ENCODE assay signal across 29 cellular contexts in the genomic region with DNA sequence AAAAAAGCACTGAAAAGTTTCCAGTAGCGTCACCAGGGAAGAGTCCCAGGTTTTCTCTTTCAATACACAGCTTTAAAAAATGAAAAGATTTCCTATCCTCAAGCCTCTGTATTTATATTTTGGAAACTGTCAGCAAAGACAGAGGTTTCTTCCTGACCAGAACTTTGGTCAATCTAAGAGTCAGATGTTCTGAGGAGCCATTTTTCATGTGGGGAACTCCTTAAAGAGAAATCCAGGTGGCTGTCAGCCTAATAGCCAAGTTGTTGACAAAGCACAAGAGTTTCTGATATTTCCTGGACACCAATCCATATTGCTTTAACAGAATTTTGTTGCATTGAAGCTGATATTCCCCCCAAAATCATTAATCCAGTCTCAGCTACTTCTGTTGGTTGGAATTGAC.
"Had no signal": no experiment of that assay in that cellular context is flagged by ENCODE, and none has a peak within 500 bp of the region (broad histone marks: within the 10 kb centered on the region; RNA-seq: fewer than 3 reads in every experiment).

No MANE protein-coding gene starts in this region.

- DNase-seq: naive thymus-derived CD4-positive, alpha-beta T cell; natural killer cell; nephron progenitor cell; nucleus accumbens; pancreas; retina; right cardiac atrium; right lobe of liver; sigmoid colon; small intestine; stimulated activated CD4-positive, alpha-beta T cell treated with anti-CD3 and anti-CD28 coated beads, Interleukin-15, amount 100 ng/mL, for 24 hours; stimulated activated CD4-positive, alpha-beta T cell treated with anti-CD3 and anti-CD28 coated beads, Interleukin-2, amount 100 ng/mL, for 24 hours; stimulated activated CD4-positive, alpha-beta T cell treated with anti-CD3 and anti-CD28 coated beads, Interleukin-2, amount 100 ng/mL, for 48 hours; stimulated activated CD4-positive, alpha-beta T cell treated with anti-CD3 and anti-CD28 coated beads, Interleukin-4, amount 100 ng/mL, for 24 hours; stimulated activated naive B cell treated with anti-CD40 and anti-IgM and Interleukin-4, amounts not matched to agents 10 μg/mL and 1 μg/mL and 100 μg/mL, for 72 hours; stimulated activated naive CD4-positive, alpha-beta T cell treated with Interleukin-2 at 50 U/mL for 16 hours; stimulated activated naive CD8-positive, alpha-beta T cell treated with anti-CD3 and anti-CD28 coated beads, Interleukin-15, amount 100 ng/mL, for 72 hours; substantia nigra; testis; tibial artery; transverse colon; upper lobe of right lung; uterus had no signal

- H3K27me3 Mint-ChIP-seq: stimulated activated naive B cell treated with anti-CD40 and anti-IgM and Interleukin-4, amounts not matched to agents 10 μg/mL and 1 μg/mL and 100 μg/mL, for 72 hours; stimulated activated naive CD8-positive, alpha-beta T cell treated with anti-CD3 and anti-CD28 coated beads, Interleukin-15, amount 100 ng/mL, for 72 hours had no signal

- H3K9me3 ChIP-seq: neutrophil, pancreas, prostate gland, right lobe of liver, sigmoid colon, suprapubic skin, testis, tibial artery, transverse colon, upper lobe of right lung, uterus had no signal

- H3K4me3 Mint-ChIP-seq: naive thymus-derived CD4-positive, alpha-beta T cell; natural killer cell; nephron progenitor cell; neural crest cell; stimulated activated effector memory CD8-positive, alpha-beta T cell treated with anti-CD3 and anti-CD28 coated beads, Interleukin-12 subunit alpha, Interleukin-12 subunit beta, amount 100 ng/mL, for 72 hours; stimulated activated naive B cell treated with anti-CD40 and anti-IgM and Interleukin-4, amounts not matched to agents 10 μg/mL and 1 μg/mL and 100 μg/mL, for 72 hours; stimulated activated naive CD8-positive, alpha-beta T cell treated with anti-CD3 and anti-CD28 coated beads, Interleukin-15, amount 100 ng/mL, for 72 hours; type B pancreatic cell had no signal

- H3K4me1 ChIP-seq: pancreas, prostate gland, right lobe of liver, testis, transverse colon, upper lobe of right lung, uterus had no signal

- H3K4me1 Mint-ChIP-seq: naive thymus-derived CD4-positive, alpha-beta T cell; natural killer cell; nephron progenitor cell; stimulated activated effector memory CD8-positive, alpha-beta T cell treated with anti-CD3 and anti-CD28 coated beads, Interleukin-12 subunit alpha, Interleukin-12 subunit beta, amount 100 ng/mL, for 72 hours; stimulated activated naive B cell treated with anti-CD40 and anti-IgM and Interleukin-4, amounts not matched to agents 10 μg/mL and 1 μg/mL and 100 μg/mL, for 72 hours; stimulated activated naive CD8-positive, alpha-beta T cell treated with anti-CD3 and anti-CD28 coated beads, Interleukin-15, amount 100 ng/mL, for 72 hours had no signal

- H3K9me3 Mint-ChIP-seq: nephron progenitor cell; stimulated activated naive CD8-positive, alpha-beta T cell treated with anti-CD3 and anti-CD28 coated beads, Interleukin-15, amount 100 ng/mL, for 72 hours; type B pancreatic cell had no signal

- H3K36me3 ChIP-seq: neutrophil, pancreas, prostate gland, right lobe of liver, sigmoid colon, suprapubic skin, tibial artery, transverse colon, upper lobe of right lung, uterus had no signal

- H3K27me3 ChIP-seq: neutrophil, right lobe of liver, sigmoid colon, suprapubic skin, testis, tibial artery, transverse colon, upper lobe of right lung, uterus had no signal

- H3K27ac ChIP-seq: neutrophil, pancreas, prostate gland, right lobe of liver, sigmoid colon, suprapubic skin, testis, tibial artery, transverse colon, upper lobe of right lung, uterus had no signal

- H3K36me3 Mint-ChIP-seq: natural killer cell; stimulated activated effector memory CD8-positive, alpha-beta T cell treated with anti-CD3 and anti-CD28 coated beads, Interleukin-12 subunit alpha, Interleukin-12 subunit beta, amount 100 ng/mL, for 72 hours; stimulated activated naive B cell treated with anti-CD40 and anti-IgM and Interleukin-4, amounts not matched to agents 10 μg/mL and 1 μg/mL and 100 μg/mL, for 72 hours; type B pancreatic cell had no signal

- H3K27ac Mint-ChIP-seq: naive thymus-derived CD4-positive, alpha-beta T cell; natural killer cell; nephron progenitor cell; stimulated activated effector memory CD8-positive, alpha-beta T cell treated with anti-CD3 and anti-CD28 coated beads, Interleukin-12 subunit alpha, Interleukin-12 subunit beta, amount 100 ng/mL, for 72 hours; stimulated activated naive B cell treated with anti-CD40 and anti-IgM and Interleukin-4, amounts not matched to agents 10 μg/mL and 1 μg/mL and 100 μg/mL, for 72 hours; stimulated activated naive CD8-positive, alpha-beta T cell treated with anti-CD3 and anti-CD28 coated beads, Interleukin-15, amount 100 ng/mL, for 72 hours; type B pancreatic cell had no signal

- ATAC-seq: naive thymus-derived CD4-positive, alpha-beta T cell; natural killer cell; pancreas; right cardiac atrium; right lobe of liver; stimulated activated effector memory CD8-positive, alpha-beta T cell treated with anti-CD3 and anti-CD28 coated beads, Interleukin-12 subunit alpha, Interleukin-12 subunit beta, amount 100 ng/mL, for 72 hours; stimulated activated naive B cell treated with anti-CD40 and anti-IgM and Interleukin-4, amounts not matched to agents 10 μg/mL and 1 μg/mL and 100 μg/mL, for 72 hours; stimulated activated naive CD8-positive, alpha-beta T cell treated with anti-CD3 and anti-CD28 coated beads, Interleukin-15, amount 100 ng/mL, for 72 hours; upper lobe of right lung had no signal

- H3K4me3 ChIP-seq: pancreas, prostate gland, right lobe of liver, sigmoid colon, suprapubic skin, testis, tibial artery, transverse colon, upper lobe of right lung, uterus had no signal
